ENCODE assay signal across 14 cellular contexts in the genomic region with DNA sequence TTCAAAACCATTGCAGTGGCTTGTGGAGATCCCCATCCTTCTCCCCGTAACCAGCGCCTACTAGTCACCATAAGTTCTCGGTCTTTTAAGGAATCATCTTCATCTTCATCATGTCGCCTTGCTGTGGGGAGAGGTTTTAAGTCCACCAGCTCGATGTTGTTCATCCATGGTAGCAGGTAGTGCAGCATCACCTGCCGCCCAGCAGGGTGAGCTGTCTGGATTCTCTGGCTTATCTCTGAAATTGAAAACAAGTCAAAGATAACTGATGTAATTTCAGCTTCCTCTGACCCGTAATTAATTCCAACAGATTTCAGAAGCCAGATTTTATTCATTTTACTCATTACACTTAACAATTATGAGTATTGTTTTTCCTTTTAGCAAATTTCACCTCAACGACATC.
DNase-seq lines count a peak whose midpoint lies in the region; TF ChIP-seq lines count a peak whose summit lies in the region.
"Had no signal": no experiment of that assay in that cellular context is flagged by ENCODE, and none has a peak within 500 bp of the region (broad histone marks: within the 10 kb centered on the region; RNA-seq: fewer than 3 reads in every experiment).

No MANE protein-coding gene starts in this region.

- H3K36me3 ChIP-seq in esophagus squamous epithelium, result peaks cover 8 to 100% (median 12%) of the 10 kb centered on the region in 3 donors

- H3K27me3 Mint-ChIP-seq in glutamatergic neuron (ENCODE audit: unreplicated experiment), result peaks cover 6% of the 10 kb centered on the region

- no peak overlapping the region for H3K27ac ChIP-seq in esophagus squamous epithelium
- H3K27ac ChIP-seq: ascending aorta, gastroesophageal sphincter, SJSA1 had no signal

- H3K27me3 ChIP-seq in esophagus squamous epithelium, result no peaks in the 10 kb centered on the region
- H3K27me3 ChIP-seq: ascending aorta, gastroesophageal sphincter, SJSA1 had no signal

- intact Hi-C loops in esophagus squamous epithelium (cut with DNase I), result no loop called here

- 89 to 95% methylated on average over 8 of the region's 8 CpGs for WGBS in esophagus squamous epithelium, 2 donors

- H3K4me3 ChIP-seq in AG09309 (ENCODE audit: control insufficient read depth, low read depth, low read length) (no peak overlapping the region), GM12865 (ENCODE audit: low read depth, low read length) (no peak overlapping the region), esophagus squamous epithelium (no peak overlapping the region)
- H3K4me3 ChIP-seq: ascending aorta, gastroesophageal sphincter, SJSA1 had no signal

- no peaks in the 10 kb centered on the region for H3K4me1 ChIP-seq in esophagus squamous epithelium
- H3K4me1 ChIP-seq: ascending aorta, gastroesophageal sphincter, SJSA1 had no signal

- peak; percentile 30 for TF ChIP-seq CTCF in AG09309 (IDR thresholded peaks at IDR 0.05; ENCODE audit: control insufficient read depth, insufficient read depth, low read depth, low read length, missing control alignments)
- peak; percentile 16 for TF ChIP-seq CTCF in GM12865 (IDR thresholded peaks at IDR 0.05; ENCODE audit: insufficient read depth, low read depth, low read length, missing control alignments)
- TF ChIP-seq CTCF in glutamatergic neuron (IDR thresholded peaks at IDR 0.05; ENCODE audit: partially characterized antibody, unreplicated experiment), result peak; percentile 31
- TF ChIP-seq CTCF in esophagus squamous epithelium (IDR thresholded peaks at IDR 0.05), result peak in 1 of 6 experiments; percentile 20
- no peak for TF ChIP-seq CTCF in GM10266 (IDR thresholded peaks at IDR 0.05; ENCODE audit: control insufficient read depth, insufficient read depth, low read depth, missing control alignments)

- no peak overlapping the region for H3K4me3 Mint-ChIP-seq in glutamatergic neuron (ENCODE audit: unreplicated experiment)
- H3K4me3 Mint-ChIP-seq: mesothelial cell of epicardium had no signal

- H3K9me3 ChIP-seq in esophagus squamous epithelium, result no peaks in the 10 kb centered on the region
- H3K9me3 ChIP-seq: ascending aorta, gastroesophageal sphincter, SJSA1 had no signal

- no peak for TF ChIP-seq POLR2A in esophagus squamous epithelium (IDR thresholded peaks at IDR 0.05)

- H3K4me1 Mint-ChIP-seq in glutamatergic neuron (ENCODE audit: low read depth, unreplicated experiment), result no peaks in the 10 kb centered on the region
- H3K4me1 Mint-ChIP-seq: mesothelial cell of epicardium had no signal

- peaks cover 6% of the 10 kb centered on the region for H3K9me3 Mint-ChIP-seq in glutamatergic neuron (ENCODE audit: unreplicated experiment)

- in situ Hi-C loops in SK-MEL-5 (cut with HindIII; ENCODE audit: low pct_unique_long_range_greater_than_20kb, low sequenced_read_pairs), result no loop called here

- H3K27ac Mint-ChIP-seq in glutamatergic neuron (ENCODE audit: unreplicated experiment), result no peak overlapping the region
- H3K27ac Mint-ChIP-seq: mesothelial cell of epicardium had no signal

- peaks cover 26% of the 10 kb centered on the region for H3K36me3 Mint-ChIP-seq in glutamatergic neuron (ENCODE audit: unreplicated experiment)

- DNase-seq in AG09309 (ENCODE audit: low read depth) (no peak), GM12865 (ENCODE audit: low read depth) (peak; percentile 20), SK-MEL-5 (ENCODE audit: low read depth, low spot score) (peak; percentile 19), glutamatergic neuron (no peak), Ammon's horn (ENCODE audit: low spot score) (no peak), SW 1271 (lab: John Stamatoyannopoulos, UW) (no peak), esophagus squamous epithelium (lab: John Stamatoyannopoulos, UW) (no peak), GM10266 (ENCODE audit: extremely low spot score) (no peak)
- DNase-seq: activated CD8-positive, alpha-beta memory T cell treated with anti-CD3 and anti-CD28 coated beads for 24 hours; NCI-H1436 treated with DMSO at 0.1 percent for 48 hours had no signal

Comparison
In these comparisons a context has a peak if more than half of its experiments do, and no peak if none do; other contexts are left out.
1. DNase-seq: peak in GM12865 (single experiment) and SK-MEL-5 (single experiment); none in AG09309 (single experiment), glutamatergic neuron (single experiment), Ammon's horn (single experiment), SW 1271 (0 of 2), esophagus squamous epithelium (single experiment) and GM10266 (single experiment).